ENCODE assay signal across 12 cellular contexts in genomic region chr11:1226981-1227550, GRCh38. TPM values are rescaled to one million over a fixed set of nuclear protein-coding genes. Genes with fewer than 3 reads are reported as not detected.
DNase-seq lines count a peak whose midpoint lies in the region; ATAC-seq, FAIRE-seq and TF ChIP-seq lines count a peak whose summit lies in the region.
"Had no signal": no experiment of that assay in that cellular context is flagged by ENCODE, and none has a peak within 500 bp of the region (broad histone marks: within the 10 kb centered on the region; RNA-seq: fewer than 3 reads in every experiment).

No MANE protein-coding gene starts in this region.

- no peaks in the 10 kb centered on the region for H3K79me2 ChIP-seq in GM23248 (ENCODE audit: insufficient read depth)
- H3K79me2 ChIP-seq in HepG2 (ENCODE audit: insufficient read depth, low read length) = no peaks in the 10 kb centered on the region

- in situ Hi-C loops in GM23248 (cut with MboI) (no loop called here), HepG2 (cut with HindIII; ENCODE audit: extremely low pct_ligation_motif_present, low pct_unique_long_range_greater_than_20kb) (loop anchor here (5.0 kb wide), 1 partner anchor 115 kb away; no protein-coding TSS in a partner anchor)

- no peak overlapping the region for H3K4me3 ChIP-seq in A549
- no peak overlapping the region for H3K4me3 ChIP-seq in GM23248
- H3K4me3 ChIP-seq in cardiac fibroblast (replicated peaks in 1 of 2; ENCODE audit: low read depth in 2 of 2, low read length in 2 of 2) = no peak overlapping the region
- no peak overlapping the region for H3K4me3 ChIP-seq in HepG2 (replicated peaks in 1 of 3; ENCODE audit: insufficient read depth in 1 of 3, low read depth in 2 of 3, low read length in 3 of 3)

- peak; percentile 45 to 75; a peak in 4 of 6 replicates for ATAC-seq in A549
- peak; percentile 70 for ATAC-seq in HepG2
- ATAC-seq in activated CD8-positive, alpha-beta T cell treated with anti-CD3 and anti-CD28 coated beads, Interleukin-2, amount 10 ng/mL, durations not matched to agents 7 days and 5 days = no peak
- ATAC-seq in GM21529 (IDR thresholded peaks at IDR 0.05; ENCODE audit: unreplicated experiment) = no peak

- H3K36me3 Mint-ChIP-seq in activated CD8-positive, alpha-beta T cell treated with anti-CD3 and anti-CD28 coated beads, Interleukin-2, amount 10 ng/mL, durations not matched to agents 7 days and 5 days (ENCODE audit: low read depth) = no peaks in the 10 kb centered on the region
- H3K36me3 Mint-ChIP-seq: CD4-positive, CD25-positive, alpha-beta regulatory T cell had no signal

- WGBS in A549 (ENCODE audit: missing lambda C conversion rate) = 89% methylated on average over 2 of the region's 23 CpGs
- 35% methylated on average over 12 to 23 of the region's 23 CpGs for WGBS in GM23248 (ENCODE audit: low coverage in 1 of 2, low lambda C conversion rate in 2 of 2, missing lambda C conversion rate in 2 of 2), 2 experiments
- 74% methylated on average over 9 of the region's 23 CpGs for WGBS in HepG2 (ENCODE audit: low lambda C conversion rate)

- no peak overlapping the region for H3K27ac Mint-ChIP-seq in activated CD8-positive, alpha-beta T cell treated with anti-CD3 and anti-CD28 coated beads, Interleukin-2, amount 10 ng/mL, durations not matched to agents 7 days and 5 days
- H3K27ac Mint-ChIP-seq: CD4-positive, CD25-positive, alpha-beta regulatory T cell had no signal

- TF ChIP-seq RAD21 in A549 (conservative IDR thresholded peaks at IDR 0.05 in 1 of 2, IDR thresholded peaks at IDR 0.05 in 1 of 2) = peak in 1 of 2 experiments; percentile 5; a peak in 1 of 5 replicates
- TF ChIP-seq RAD21 in HepG2 (CRISPR knock-in tag; IDR thresholded peaks at IDR 0.05) = 0 out of 2 replicates have a peak, but pooled peaks have one; percentile 23

- H3K9ac ChIP-seq in GM23248 (no peak overlapping the region), HepG2 (ENCODE audit: insufficient read depth, low read depth, low read length) (no peak overlapping the region)

- no peaks in the 10 kb centered on the region for H3K36me3 ChIP-seq in GM23248 (ENCODE audit: low read depth)
- H3K36me3 ChIP-seq in HepG2 (replicated peaks in 1 of 2; ENCODE audit: control insufficient read depth in 1 of 2, insufficient read depth in 2 of 2, low read length in 2 of 2) = no peaks in the 10 kb centered on the region

- H3K9me2 ChIP-seq in GM23248 (ENCODE audit: insufficient read depth) = no peaks in the 10 kb centered on the region

- CTCF ChIA-PET in A549 (lab: Yijun Ruan, JAX) = interaction anchor here (0.6 to 4.1 kb wide), 10 partner anchors 9 to 289 kb away, joined by 3 to 14 read pairs (median 4); no protein-coding TSS in a partner anchor
- CTCF ChIA-PET in HepG2 (lab: Yijun Ruan, JAX; ENCODE audit: low intra/inter-chr PET ratio, low total read pairs) = no interaction called here
- CTCF ChIA-PET in activated CD8-positive, alpha-beta T cell treated with anti-CD3 and anti-CD28 coated beads, Interleukin-2, amount 10 ng/mL, durations not matched to agents 7 days and 5 days (lab: Charles Lee) = no interaction called here

- H3K4me2 ChIP-seq in A549 = no peak overlapping the region
- no peak overlapping the region for H3K4me2 ChIP-seq in GM23248 (ENCODE audit: unreplicated experiment)
- no peak overlapping the region for H3K4me2 ChIP-seq in HepG2 (ENCODE audit: low read depth, low read length)

- H2AFZ ChIP-seq in GM23248 (no peak overlapping the region), HepG2 (ENCODE audit: low read length) (no peak overlapping the region)

- no peak overlapping the region for H3K4me3 Mint-ChIP-seq in activated CD8-positive, alpha-beta T cell treated with anti-CD3 and anti-CD28 coated beads, Interleukin-2, amount 10 ng/mL, durations not matched to agents 7 days and 5 days
- H3K4me3 Mint-ChIP-seq: CD4-positive, CD25-positive, alpha-beta regulatory T cell had no signal

- H3K4me1 ChIP-seq in A549 (peaks cover 31% of the 10 kb centered on the region), GM23248 (ENCODE audit: insufficient read depth) (no peaks in the 10 kb centered on the region), HepG2 (ENCODE audit: insufficient read depth, low read length) (peaks cover 13% of the 10 kb centered on the region)

- BruUV-seq in HepG2 (replicated peaks; lab: Mats Ljungman, UMichigan) = no TSS peak

- TF ChIP-seq CTCF in A549 (IDR thresholded peaks at IDR 0.05) = no peak
- peak; percentile 51 for TF ChIP-seq CTCF in cardiac fibroblast (IDR thresholded peaks at IDR 0.05; ENCODE audit: low read depth, low read length)
- peak; percentile 40 for TF ChIP-seq CTCF in HepG2 (CRISPR knock-in tag; IDR thresholded peaks at IDR 0.05)

- POLR2A ChIA-PET in A549 (lab: Yijun Ruan, JAX) (no interaction called here), HepG2 (lab: Yijun Ruan, JAX) (no interaction called here)
- POLR2A ChIA-PET in activated CD8-positive, alpha-beta T cell treated with anti-CD3 and anti-CD28 coated beads, Interleukin-2, amount 10 ng/mL, durations not matched to agents 7 days and 5 days (lab: Charles Lee) = no interaction called here

- H4K20me1 ChIP-seq in GM23248 (ENCODE audit: insufficient read depth) (no peaks in the 10 kb centered on the region), HepG2 (ENCODE audit: insufficient read depth, low read length) (0 out of 2 replicates have a peak, but pooled peaks cover 2% of the 10 kb centered on the region)

- H3K27ac ChIP-seq in A549 (peak overlapping the region in 1 of 2 experiments; percentile 81; a peak in 3 of 6 replicates), GM23248 (no peak overlapping the region), HepG2 (ENCODE audit: extremely low read length, insufficient read depth, low read length) (no peak overlapping the region)
- H3K27ac ChIP-seq: epithelial cell of prostate had no signal

- no peaks in the 10 kb centered on the region for H3K9me3 ChIP-seq in A549
- no peaks in the 10 kb centered on the region for H3K9me3 ChIP-seq in GM23248 (ENCODE audit: low read depth)
- no peaks in the 10 kb centered on the region for H3K9me3 ChIP-seq in HepG2 (ENCODE audit: low read length)

- intact Hi-C loops in HepG2 (cut with micrococcal nuclease; ENCODE audit: unreplicated experiment) = no loop called here

- no peak for TF ChIP-seq POLR2A in A549 (IDR thresholded peaks at IDR 0.05; ENCODE audit: low read length)
- TF ChIP-seq POLR2A in HepG2 (IDR thresholded peaks at IDR 0.05; ENCODE audit: insufficient read depth in 1 of 2, low read depth in 2 of 2, low read length in 2 of 2) = no peak

- DNase-seq in A549 (ENCODE audit: low read depth in 1 of 2, low spot score in 1 of 2) = peak; percentile 40 to 81
- peak; percentile 47 for DNase-seq in GM23248
- no peak for DNase-seq in cardiac fibroblast (ENCODE audit: low read depth in 2 of 2)
- no peak for DNase-seq in HepG2 (ENCODE audit: low spot score)
- no peak for DNase-seq in stimulated activated naive CD4-positive, alpha-beta T cell (lab: John Stamatoyannopoulos, UW)
- DNase-seq in NCI-H1105 (lab: John Stamatoyannopoulos, UW) = no peak
- no peak for DNase-seq in activated CD8-positive, alpha-beta T cell treated with anti-CD3 and anti-CD28 coated beads, Interleukin-2, amount 10 ng/mL, durations not matched to agents 7 days and 5 days
- DNase-seq: CD4-positive, CD25-positive, alpha-beta regulatory T cell; NCI-H1930 had no signal

- H3K27me3 Mint-ChIP-seq in activated CD8-positive, alpha-beta T cell treated with anti-CD3 and anti-CD28 coated beads, Interleukin-2, amount 10 ng/mL, durations not matched to agents 7 days and 5 days (ENCODE audit: low read depth) = no peaks in the 10 kb centered on the region
- H3K27me3 Mint-ChIP-seq: CD4-positive, CD25-positive, alpha-beta regulatory T cell had no signal

- H3K9me3 Mint-ChIP-seq in activated CD8-positive, alpha-beta T cell treated with anti-CD3 and anti-CD28 coated beads, Interleukin-2, amount 10 ng/mL, durations not matched to agents 7 days and 5 days (ENCODE audit: insufficient read depth) = no peaks in the 10 kb centered on the region
- H3K9me3 Mint-ChIP-seq: CD4-positive, CD25-positive, alpha-beta regulatory T cell had no signal

- TF ChIP-seq EP300 in A549 (IDR thresholded peaks at IDR 0.05) (no peak), HepG2 (IDR thresholded peaks at IDR 0.05; ENCODE audit: low read depth in 2 of 2, low read length in 2 of 2) (no peak), HepG2 (CRISPR knock-in tag; IDR thresholded peaks at IDR 0.05; ENCODE audit: borderline replicate concordance) (no peak)

- H3K4me1 Mint-ChIP-seq in activated CD8-positive, alpha-beta T cell treated with anti-CD3 and anti-CD28 coated beads, Interleukin-2, amount 10 ng/mL, durations not matched to agents 7 days and 5 days (ENCODE audit: low read depth) = no peaks in the 10 kb centered on the region
- H3K4me1 Mint-ChIP-seq: CD4-positive, CD25-positive, alpha-beta regulatory T cell had no signal

- H3K27me3 ChIP-seq in GM23248 (replicated peaks; ENCODE audit: insufficient read depth) = peaks cover 5% of the 10 kb centered on the region; the same call in 1 of the 2 replicates
- H3K27me3 ChIP-seq in HepG2 (ENCODE audit: control insufficient read depth in 1 of 2, insufficient read depth in 2 of 2, low read length in 2 of 2) = peaks cover 8 to 22% of the 10 kb centered on the region in 2 experiments; a peak in 4 of 5 replicates

- FAIRE-seq in A549 (lab: Jason Lieb, UNC) (no peak), HepG2 (lab: Jason Lieb, UNC) (no peak)

- H3F3A ChIP-seq in GM23248 (ENCODE audit: insufficient read depth) = no peaks in the 10 kb centered on the region

RNA-seq across cellular contexts. Expression of gene MUC5B, which starts 4.2 kb away (rescaled TPM):
- 0.85 and 2.9 TPM in 2 replicates for polyA plus RNA-seq in A549 (2011; rRNA removed)
- 0.15 and 0.63 TPM in 2 replicates for polyA plus RNA-seq in A549 (2012; cell fraction: cytosol; rRNA removed)
- 1.5 and 3.7 TPM in 2 replicates for polyA plus RNA-seq in A549 (2012; cell fraction: nucleus; rRNA removed)
- polyA plus RNA-seq in A549 (2017; fragmentation: RNase III; extraction: RNeasy Plus Mini Kit Qiagen cat#74134 plus additional on column Dnase treatment) = 0.70 to 1.4 TPM (median 0.81 TPM) in 3 replicates
- polyA minus RNA-seq in A549 (2011; rRNA and poly(A)+ RNA removed) = 4.5 and 5.7 TPM in 2 replicates
- total RNA-seq in GM23248 (2014; rRNA removed; shearing (Covaris generic)) = not detected in 2 replicates
- not detected in 2 replicates for polyA plus RNA-seq in GM23248 (2016; fragmentation: Nextera tagmentation; extraction: Ambion mirVana)
- not detected in 2 replicates for total RNA-seq in HepG2 (2016; rRNA removed; fragmentation: Illumina TruSeq; extraction: Trizol)
- total RNA-seq in HepG2 (2016; cell fraction: cytosol; rRNA removed; fragmentation: Illumina TruSeq; extraction: Trizol; ENCODE audit: low read depth) = under 0.01 TPM in 1 of 2 replicates, not detected in the other
- total RNA-seq in HepG2 (2016; cell fraction: insoluble cytoplasmic fraction; rRNA removed; fragmentation: Illumina TruSeq; extraction: Trizol) = not detected in 2 replicates
- total RNA-seq in HepG2 (2016; cell fraction: membrane; rRNA removed; fragmentation: Illumina TruSeq; extraction: Trizol) = not detected in 2 replicates
- total RNA-seq in HepG2 (2016; cell fraction: nucleus; rRNA removed; fragmentation: Illumina TruSeq; extraction: Trizol) = not detected in 2 replicates
- 0.01 and 0.05 TPM in 2 replicates for polyA plus RNA-seq in HepG2 (2011; rRNA removed)
- polyA plus RNA-seq in HepG2 (2011; cell fraction: cytosol; rRNA removed) = under 0.01 and 0.01 TPM in 2 replicates
- polyA plus RNA-seq in HepG2 (2011; cell fraction: nucleus; rRNA removed) = 0.18 and 0.99 TPM in 2 replicates
- polyA plus RNA-seq in HepG2 (2012) = 2.3 and 3.1 TPM in 2 replicates
- polyA plus RNA-seq in HepG2 (2016; cell fraction: cytosol; fragmentation: Illumina TruSeq; extraction: Trizol; ENCODE audit: low read depth) = not detected in 2 replicates
- not detected in 2 replicates for polyA plus RNA-seq in HepG2 (2016; cell fraction: insoluble cytoplasmic fraction; fragmentation: Illumina TruSeq; extraction: Trizol; ENCODE audit: low read depth)
- polyA plus RNA-seq in HepG2 (2016; cell fraction: membrane; fragmentation: Illumina TruSeq; extraction: Trizol; ENCODE audit: low read depth) = not detected in 2 replicates
- not detected in 2 replicates for polyA plus RNA-seq in HepG2 (2016; cell fraction: nucleus; fragmentation: Illumina TruSeq; extraction: Trizol; ENCODE audit: insufficient read depth, low read depth)
- polyA minus RNA-seq in HepG2 (2011; rRNA and poly(A)+ RNA removed; ENCODE audit: low replicate concordance) = 0.02 and 0.06 TPM in 2 replicates
- polyA minus RNA-seq in HepG2 (2011; cell fraction: cytosol; rRNA and poly(A)+ RNA removed) = 0.69 TPM in 1 of 2 replicates, not detected in the other
- 0.26 and 0.50 TPM in 2 replicates for polyA minus RNA-seq in HepG2 (2011; cell fraction: nucleus; rRNA and poly(A)+ RNA removed)
- not detected for total RNA-seq in activated CD8-positive, alpha-beta T cell treated with anti-CD3 and anti-CD28 coated beads, Interleukin-2, amount 10 ng/mL, durations not matched to agents 7 days and 5 days
- total RNA-seq: CD4-positive, CD25-positive, alpha-beta regulatory T cell; temporal lobe had no signal
- polyA plus RNA-seq: CD4-positive, CD25-positive, alpha-beta regulatory T cell had no signal

Comparison
In these comparisons a context has a peak if more than half of its experiments do, and no peak if none do; other contexts are left out.
1. ATAC-seq: peak in A549 (2 of 2) and HepG2 (single experiment); none in activated CD8-positive, alpha-beta T cell treated with anti-CD3 and anti-CD28 coated beads, Interleukin-2, amount 10 ng/mL, durations not matched to agents 7 days and 5 days (single experiment) and GM21529 (single experiment).
2. DNase-seq: peak in A549 (2 of 2) and GM23248 (single experiment); none in cardiac fibroblast (0 of 2), HepG2 (single experiment), stimulated activated naive CD4-positive, alpha-beta T cell (0 of 6), NCI-H1105 (single experiment) and activated CD8-positive, alpha-beta T cell treated with anti-CD3 and anti-CD28 coated beads, Interleukin-2, amount 10 ng/mL, durations not matched to agents 7 days and 5 days (single experiment).
3. Of the 38 proteins assayed by ChIP-seq in both HepG2 and A549: peak only in HepG2: CTCF; only in A549: none; in both: none; in neither: 36; mixed calls (peak in some experiments, not most) for 1.